7 cellular contexts compared by ENCODE assay signal in the genomic region with DNA sequence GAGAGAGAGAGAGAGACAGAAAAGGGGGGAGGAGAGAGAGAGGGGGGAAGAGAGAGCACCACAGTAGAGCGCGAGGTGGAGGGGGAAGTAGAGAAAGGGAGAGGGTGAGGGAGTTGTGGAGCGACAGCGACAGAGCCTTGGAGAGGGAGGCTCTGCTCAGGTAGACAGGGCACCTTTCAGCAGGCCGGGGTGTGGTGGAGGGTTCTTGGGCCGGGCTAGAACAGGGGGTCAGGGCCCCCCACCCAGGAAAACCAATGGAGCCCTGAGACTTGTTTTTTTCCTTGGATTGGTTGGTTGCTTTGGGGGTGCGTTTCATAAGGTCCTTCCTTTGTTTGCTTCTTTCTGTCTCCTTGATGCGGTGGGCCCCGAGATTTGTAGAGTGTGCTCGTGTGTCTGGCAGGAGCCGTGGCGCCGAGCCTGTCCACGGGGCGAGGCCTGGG.
DNase-seq lines count a peak whose midpoint lies in the region; ATAC-seq and TF ChIP-seq lines count a peak whose summit lies in the region.
"Not testable (repeated sequence)": the region's sequence is repeated elsewhere in the genome, so short reads cannot be mapped to it uniquely, and the experiment has no call there.

No MANE protein-coding gene starts in this region.

- H3K4me3 Mint-ChIP-seq in activated T-helper 2 cell treated with anti-CD3 and anti-CD28 coated beads, Interferon-gamma antibody, Interleukin-2, Interleukin-4, amounts not matched to agents 10 μg/mL and 5 μg/mL and 100 μg/mL, durations not matched to agents 14 hours and 24 hours and 36 hours (ENCODE audit: low read depth): peak overlapping the region; percentile 55
- peak overlapping the region; percentile 56 for H3K4me3 Mint-ChIP-seq in mesothelial cell of epicardium

- H3K36me3 Mint-ChIP-seq in activated T-helper 2 cell treated with anti-CD3 and anti-CD28 coated beads, Interferon-gamma antibody, Interleukin-2, Interleukin-4, amounts not matched to agents 10 μg/mL and 5 μg/mL and 100 μg/mL, durations not matched to agents 14 hours and 24 hours and 36 hours (ENCODE audit: low read depth): peaks cover 10% of the 10 kb centered on the region
- H3K36me3 Mint-ChIP-seq in mesothelial cell of epicardium: not testable (repeated sequence)

- ATAC-seq in left ventricle myocardium superior: peak; percentile 35

- intact Hi-C loops in activated T-helper 2 cell treated with anti-CD3 and anti-CD28 coated beads, Interferon-gamma antibody, Interleukin-2, Interleukin-4, amounts not matched to agents 10 μg/mL and 5 μg/mL and 100 μg/mL, durations not matched to agents 14 hours and 24 hours and 36 hours (cut with micrococcal nuclease); left ventricle myocardium superior (cut with micrococcal nuclease); sigmoid colon (cut with DNase I): not testable (repeated sequence)

- peaks cover 14 to 75% (median 63%) of the 10 kb centered on the region in 3 donors for H3K27me3 ChIP-seq in sigmoid colon

- TF ChIP-seq POLR2A in GM18526 (IDR thresholded peaks at IDR 0.05; ENCODE audit: extremely low read depth, insufficient read length): peak; percentile 39
- TF ChIP-seq POLR2A in sigmoid colon (IDR thresholded peaks at IDR 0.05): not testable (repeated sequence)

- peaks cover 48% of the 10 kb centered on the region for H3K27me3 Mint-ChIP-seq in activated T-helper 2 cell treated with anti-CD3 and anti-CD28 coated beads, Interferon-gamma antibody, Interleukin-2, Interleukin-4, amounts not matched to agents 10 μg/mL and 5 μg/mL and 100 μg/mL, durations not matched to agents 14 hours and 24 hours and 36 hours (ENCODE audit: low read depth)
- peaks cover 74% of the 10 kb centered on the region for H3K27me3 Mint-ChIP-seq in mesothelial cell of epicardium (ENCODE audit: low read depth)

- H3K4me1 ChIP-seq in sigmoid colon: peaks cover 0 to 33% (median 22%) of the 10 kb centered on the region in 4 donors

- not testable (repeated sequence) for H3K36me3 ChIP-seq in sigmoid colon

- H3K9me3 ChIP-seq in sigmoid colon: not testable (repeated sequence)

- H3K9me3 Mint-ChIP-seq in activated T-helper 2 cell treated with anti-CD3 and anti-CD28 coated beads, Interferon-gamma antibody, Interleukin-2, Interleukin-4, amounts not matched to agents 10 μg/mL and 5 μg/mL and 100 μg/mL, durations not matched to agents 14 hours and 24 hours and 36 hours; mesothelial cell of epicardium: not testable (repeated sequence)

- H3K4me1 Mint-ChIP-seq in activated T-helper 2 cell treated with anti-CD3 and anti-CD28 coated beads, Interferon-gamma antibody, Interleukin-2, Interleukin-4, amounts not matched to agents 10 μg/mL and 5 μg/mL and 100 μg/mL, durations not matched to agents 14 hours and 24 hours and 36 hours (ENCODE audit: low read depth): peaks cover 23% of the 10 kb centered on the region
- H3K4me1 Mint-ChIP-seq in mesothelial cell of epicardium: peaks cover 25% of the 10 kb centered on the region

- peak; percentile 32 for DNase-seq in RPMI8226
- not testable (repeated sequence) for DNase-seq in activated T-helper 2 cell treated with anti-CD3 and anti-CD28 coated beads, Interferon-gamma antibody, Interleukin-2, Interleukin-4, amounts not matched to agents 10 μg/mL and 5 μg/mL and 100 μg/mL, durations not matched to agents 14 hours and 24 hours and 36 hours (ENCODE audit: low spot score); sigmoid colon
- DNase-seq in coronary artery (ENCODE audit: low spot score): peak; percentile 73
- DNase-seq in left ventricle myocardium superior: peak; percentile 33
- peak in 1 of 2 experiments; percentile 41 for DNase-seq in mesothelial cell of epicardium (ENCODE audit: low spot score in 2 of 2, unreplicated experiment in 2 of 2)

- not testable (repeated sequence) for TF ChIP-seq CTCF in coronary artery (IDR thresholded peaks at IDR 0.05); mesothelial cell of epicardium (IDR thresholded peaks at IDR 0.05; ENCODE audit: unreplicated experiment); sigmoid colon (IDR thresholded peaks at IDR 0.05)

- H3K4me3 ChIP-seq in coronary artery (peak overlapping the region; percentile 69), sigmoid colon (peak overlapping the region in 3 of 4 donors; percentile 36 to 53 (median 50))

- peak overlapping the region in 1 of 2 donors; percentile 75 for H3K27ac ChIP-seq in coronary artery
- peak overlapping the region; percentile 15 to 71 (median 58) for H3K27ac ChIP-seq in sigmoid colon

- not testable (repeated sequence) for TF ChIP-seq EP300 in sigmoid colon (IDR thresholded peaks at IDR 0.05)

- H3K27ac Mint-ChIP-seq in activated T-helper 2 cell treated with anti-CD3 and anti-CD28 coated beads, Interferon-gamma antibody, Interleukin-2, Interleukin-4, amounts not matched to agents 10 μg/mL and 5 μg/mL and 100 μg/mL, durations not matched to agents 14 hours and 24 hours and 36 hours: peak overlapping the region; percentile 3
- peak overlapping the region; percentile 58 for H3K27ac Mint-ChIP-seq in mesothelial cell of epicardium

- 22 to 29% methylated on average over 15 of the region's 15 CpGs for WGBS in sigmoid colon, 2 donors
